Comparison of ENCODE assay signal across 2 cellular contexts in the genomic region with DNA sequence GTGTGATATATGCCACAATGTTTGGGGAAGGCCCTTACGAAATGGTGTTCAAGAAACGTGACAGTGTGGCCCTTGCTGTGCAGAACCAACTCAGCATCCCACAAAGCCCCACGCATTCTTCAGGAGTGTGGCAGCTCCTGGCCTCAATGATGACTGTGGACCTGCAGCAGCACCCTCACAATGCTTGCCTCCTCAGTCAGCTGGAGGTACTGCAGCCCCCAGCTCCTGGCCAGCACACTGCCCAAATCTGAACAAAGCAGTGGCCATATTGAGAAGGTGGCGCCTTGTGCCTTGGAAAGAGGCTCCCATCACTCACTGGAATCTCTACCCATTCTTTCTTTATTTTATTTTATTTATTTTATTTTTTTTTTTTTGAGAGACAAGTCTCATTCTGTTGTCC.
TF ChIP-seq lines count a peak whose summit lies in the region.

No MANE protein-coding gene starts in this region.

TF ChIP-seq in A549, 52 proteins besides CTCF, POLR2A, EP300 and RAD21 (continued from another document):
- TF ChIP-seq, protein P1, sequence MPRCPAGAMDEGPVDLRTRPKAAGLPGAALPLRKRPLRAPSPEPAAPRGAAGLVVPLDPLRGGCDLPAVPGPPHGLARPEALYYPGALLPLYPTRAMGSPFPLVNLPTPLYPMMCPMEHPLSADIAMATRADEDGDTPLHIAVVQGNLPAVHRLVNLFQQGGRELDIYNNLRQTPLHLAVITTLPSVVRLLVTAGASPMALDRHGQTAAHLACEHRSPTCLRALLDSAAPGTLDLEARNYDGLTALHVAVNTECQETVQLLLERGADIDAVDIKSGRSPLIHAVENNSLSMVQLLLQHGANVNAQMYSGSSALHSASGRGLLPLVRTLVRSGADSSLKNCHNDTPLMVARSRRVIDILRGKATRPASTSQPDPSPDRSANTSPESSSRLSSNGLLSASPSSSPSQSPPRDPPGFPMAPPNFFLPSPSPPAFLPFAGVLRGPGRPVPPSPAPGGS (IDR thresholded peaks at IDR 0.05): no peak
- no peak for TF ChIP-seq EHF (CRISPR knock-in tag; IDR thresholded peaks at IDR 0.05)
- TF ChIP-seq CHD2 (IDR thresholded peaks at IDR 0.05; ENCODE audit: low read length, partially characterized antibody): no peak
- TF ChIP-seq HOXA7 (CRISPR knock-in tag; IDR thresholded peaks at IDR 0.05): no peak
- TF ChIP-seq MAZ (IDR thresholded peaks at IDR 0.05; ENCODE audit: borderline replicate concordance, low read depth, low read length): no peak
- no peak for TF ChIP-seq CBX8 (IDR thresholded peaks at IDR 0.05)
TF ChIP-seq in A549: peak in this region for 0.

TF ChIP-seq in WTC11, 78 proteins besides CTCF, POLR2A, EP300 and RAD21 (continued from another document):
- TF ChIP-seq, protein P2, sequence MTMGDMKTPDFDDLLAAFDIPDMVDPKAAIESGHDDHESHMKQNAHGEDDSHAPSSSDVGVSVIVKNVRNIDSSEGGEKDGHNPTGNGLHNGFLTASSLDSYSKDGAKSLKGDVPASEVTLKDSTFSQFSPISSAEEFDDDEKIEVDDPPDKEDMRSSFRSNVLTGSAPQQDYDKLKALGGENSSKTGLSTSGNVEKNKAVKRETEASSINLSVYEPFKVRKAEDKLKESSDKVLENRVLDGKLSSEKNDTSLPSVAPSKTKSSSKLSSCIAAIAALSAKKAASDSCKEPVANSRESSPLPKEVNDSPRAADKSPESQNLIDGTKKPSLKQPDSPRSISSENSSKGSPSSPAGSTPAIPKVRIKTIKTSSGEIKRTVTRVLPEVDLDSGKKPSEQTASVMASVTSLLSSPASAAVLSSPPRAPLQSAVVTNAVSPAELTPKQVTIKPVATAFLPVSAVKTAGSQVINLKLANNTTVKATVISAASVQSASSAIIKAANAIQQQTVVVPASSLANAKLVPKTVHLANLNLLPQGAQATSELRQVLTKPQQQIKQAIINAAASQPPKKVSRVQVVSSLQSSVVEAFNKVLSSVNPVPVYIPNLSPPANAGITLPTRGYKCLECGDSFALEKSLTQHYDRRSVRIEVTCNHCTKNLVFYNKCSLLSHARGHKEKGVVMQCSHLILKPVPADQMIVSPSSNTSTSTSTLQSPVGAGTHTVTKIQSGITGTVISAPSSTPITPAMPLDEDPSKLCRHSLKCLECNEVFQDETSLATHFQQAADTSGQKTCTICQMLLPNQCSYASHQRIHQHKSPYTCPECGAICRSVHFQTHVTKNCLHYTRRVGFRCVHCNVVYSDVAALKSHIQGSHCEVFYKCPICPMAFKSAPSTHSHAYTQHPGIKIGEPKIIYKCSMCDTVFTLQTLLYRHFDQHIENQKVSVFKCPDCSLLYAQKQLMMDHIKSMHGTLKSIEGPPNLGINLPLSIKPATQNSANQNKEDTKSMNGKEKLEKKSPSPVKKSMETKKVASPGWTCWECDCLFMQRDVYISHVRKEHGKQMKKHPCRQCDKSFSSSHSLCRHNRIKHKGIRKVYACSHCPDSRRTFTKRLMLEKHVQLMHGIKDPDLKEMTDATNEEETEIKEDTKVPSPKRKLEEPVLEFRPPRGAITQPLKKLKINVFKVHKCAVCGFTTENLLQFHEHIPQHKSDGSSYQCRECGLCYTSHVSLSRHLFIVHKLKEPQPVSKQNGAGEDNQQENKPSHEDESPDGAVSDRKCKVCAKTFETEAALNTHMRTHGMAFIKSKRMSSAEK (CRISPR knock-in tag; IDR thresholded peaks at IDR 0.05; ENCODE audit: borderline replicate concordance): no peak
- no peak for TF ChIP-seq TEAD4 (CRISPR knock-in tag; IDR thresholded peaks at IDR 0.05)
- no peak for TF ChIP-seq PRRX2 (CRISPR knock-in tag; IDR thresholded peaks at IDR 0.05)
- no peak for TF ChIP-seq ZNF671 (CRISPR knock-in tag; IDR thresholded peaks at IDR 0.05)
- no peak for TF ChIP-seq ZNF232 (CRISPR knock-in tag; IDR thresholded peaks at IDR 0.05)
- TF ChIP-seq, protein P3, sequence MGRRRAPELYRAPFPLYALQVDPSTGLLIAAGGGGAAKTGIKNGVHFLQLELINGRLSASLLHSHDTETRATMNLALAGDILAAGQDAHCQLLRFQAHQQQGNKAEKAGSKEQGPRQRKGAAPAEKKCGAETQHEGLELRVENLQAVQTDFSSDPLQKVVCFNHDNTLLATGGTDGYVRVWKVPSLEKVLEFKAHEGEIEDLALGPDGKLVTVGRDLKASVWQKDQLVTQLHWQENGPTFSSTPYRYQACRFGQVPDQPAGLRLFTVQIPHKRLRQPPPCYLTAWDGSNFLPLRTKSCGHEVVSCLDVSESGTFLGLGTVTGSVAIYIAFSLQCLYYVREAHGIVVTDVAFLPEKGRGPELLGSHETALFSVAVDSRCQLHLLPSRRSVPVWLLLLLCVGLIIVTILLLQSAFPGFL (CRISPR knock-in tag; IDR thresholded peaks at IDR 0.05; ENCODE audit: borderline replicate concordance): no peak
- TF ChIP-seq, protein P4, sequence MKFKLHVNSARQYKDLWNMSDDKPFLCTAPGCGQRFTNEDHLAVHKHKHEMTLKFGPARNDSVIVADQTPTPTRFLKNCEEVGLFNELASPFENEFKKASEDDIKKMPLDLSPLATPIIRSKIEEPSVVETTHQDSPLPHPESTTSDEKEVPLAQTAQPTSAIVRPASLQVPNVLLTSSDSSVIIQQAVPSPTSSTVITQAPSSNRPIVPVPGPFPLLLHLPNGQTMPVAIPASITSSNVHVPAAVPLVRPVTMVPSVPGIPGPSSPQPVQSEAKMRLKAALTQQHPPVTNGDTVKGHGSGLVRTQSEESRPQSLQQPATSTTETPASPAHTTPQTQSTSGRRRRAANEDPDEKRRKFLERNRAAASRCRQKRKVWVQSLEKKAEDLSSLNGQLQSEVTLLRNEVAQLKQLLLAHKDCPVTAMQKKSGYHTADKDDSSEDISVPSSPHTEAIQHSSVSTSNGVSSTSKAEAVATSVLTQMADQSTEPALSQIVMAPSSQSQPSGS (CRISPR knock-in tag; IDR thresholded peaks at IDR 0.05; ENCODE audit: borderline replicate concordance, low read depth): no peak
- no peak for TF ChIP-seq SMAD4 (CRISPR knock-in tag; IDR thresholded peaks at IDR 0.05)
- TF ChIP-seq, protein P5, sequence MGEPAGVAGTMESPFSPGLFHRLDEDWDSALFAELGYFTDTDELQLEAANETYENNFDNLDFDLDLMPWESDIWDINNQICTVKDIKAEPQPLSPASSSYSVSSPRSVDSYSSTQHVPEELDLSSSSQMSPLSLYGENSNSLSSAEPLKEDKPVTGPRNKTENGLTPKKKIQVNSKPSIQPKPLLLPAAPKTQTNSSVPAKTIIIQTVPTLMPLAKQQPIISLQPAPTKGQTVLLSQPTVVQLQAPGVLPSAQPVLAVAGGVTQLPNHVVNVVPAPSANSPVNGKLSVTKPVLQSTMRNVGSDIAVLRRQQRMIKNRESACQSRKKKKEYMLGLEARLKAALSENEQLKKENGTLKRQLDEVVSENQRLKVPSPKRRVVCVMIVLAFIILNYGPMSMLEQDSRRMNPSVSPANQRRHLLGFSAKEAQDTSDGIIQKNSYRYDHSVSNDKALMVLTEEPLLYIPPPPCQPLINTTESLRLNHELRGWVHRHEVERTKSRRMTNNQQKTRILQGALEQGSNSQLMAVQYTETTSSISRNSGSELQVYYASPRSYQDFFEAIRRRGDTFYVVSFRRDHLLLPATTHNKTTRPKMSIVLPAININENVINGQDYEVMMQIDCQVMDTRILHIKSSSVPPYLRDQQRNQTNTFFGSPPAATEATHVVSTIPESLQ (CRISPR knock-in tag; IDR thresholded peaks at IDR 0.05): no peak
- no peak for TF ChIP-seq NR1H2 (CRISPR knock-in tag; IDR thresholded peaks at IDR 0.05)
- TF ChIP-seq ATF1 (CRISPR knock-in tag; IDR thresholded peaks at IDR 0.05): no peak
- TF ChIP-seq, protein P6, sequence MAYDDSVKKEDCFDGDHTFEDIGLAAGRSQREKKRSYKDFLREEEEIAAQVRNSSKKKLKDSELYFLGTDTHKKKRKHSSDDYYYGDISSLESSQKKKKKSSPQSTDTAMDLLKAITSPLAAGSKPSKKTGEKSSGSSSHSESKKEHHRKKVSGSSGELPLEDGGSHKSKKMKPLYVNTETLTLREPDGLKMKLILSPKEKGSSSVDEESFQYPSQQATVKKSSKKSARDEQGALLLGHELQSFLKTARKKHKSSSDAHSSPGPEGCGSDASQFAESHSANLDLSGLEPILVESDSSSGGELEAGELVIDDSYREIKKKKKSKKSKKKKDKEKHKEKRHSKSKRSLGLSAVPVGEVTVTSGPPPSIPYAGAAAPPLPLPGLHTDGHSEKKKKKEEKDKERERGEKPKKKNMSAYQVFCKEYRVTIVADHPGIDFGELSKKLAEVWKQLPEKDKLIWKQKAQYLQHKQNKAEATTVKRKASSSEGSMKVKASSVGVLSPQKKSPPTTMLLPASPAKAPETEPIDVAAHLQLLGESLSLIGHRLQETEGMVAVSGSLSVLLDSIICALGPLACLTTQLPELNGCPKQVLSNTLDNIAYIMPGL (CRISPR knock-in tag; IDR thresholded peaks at IDR 0.05): no peak
- no peak for TF ChIP-seq KAT7 (CRISPR knock-in tag; IDR thresholded peaks at IDR 0.05; ENCODE audit: borderline replicate concordance)
- no peak for TF ChIP-seq ZNF416 (CRISPR knock-in tag; IDR thresholded peaks at IDR 0.05)
- TF ChIP-seq, protein P7, sequence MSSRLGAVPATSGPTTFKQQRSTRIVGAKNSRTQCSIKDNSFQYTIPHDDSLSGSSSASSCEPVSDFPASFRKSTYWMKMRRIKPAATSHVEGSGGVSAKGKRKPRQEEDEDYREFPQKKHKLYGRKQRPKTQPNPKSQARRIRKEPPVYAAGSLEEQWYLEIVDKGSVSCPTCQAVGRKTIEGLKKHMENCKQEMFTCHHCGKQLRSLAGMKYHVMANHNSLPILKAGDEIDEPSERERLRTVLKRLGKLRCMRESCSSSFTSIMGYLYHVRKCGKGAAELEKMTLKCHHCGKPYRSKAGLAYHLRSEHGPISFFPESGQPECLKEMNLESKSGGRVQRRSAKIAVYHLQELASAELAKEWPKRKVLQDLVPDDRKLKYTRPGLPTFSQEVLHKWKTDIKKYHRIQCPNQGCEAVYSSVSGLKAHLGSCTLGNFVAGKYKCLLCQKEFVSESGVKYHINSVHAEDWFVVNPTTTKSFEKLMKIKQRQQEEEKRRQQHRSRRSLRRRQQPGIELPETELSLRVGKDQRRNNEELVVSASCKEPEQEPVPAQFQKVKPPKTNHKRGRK (CRISPR knock-in tag; IDR thresholded peaks at IDR 0.05; ENCODE audit: borderline replicate concordance): no peak
- no peak for TF ChIP-seq MYBL2 (CRISPR knock-in tag; IDR thresholded peaks at IDR 0.05)
- TF ChIP-seq, protein P8, sequence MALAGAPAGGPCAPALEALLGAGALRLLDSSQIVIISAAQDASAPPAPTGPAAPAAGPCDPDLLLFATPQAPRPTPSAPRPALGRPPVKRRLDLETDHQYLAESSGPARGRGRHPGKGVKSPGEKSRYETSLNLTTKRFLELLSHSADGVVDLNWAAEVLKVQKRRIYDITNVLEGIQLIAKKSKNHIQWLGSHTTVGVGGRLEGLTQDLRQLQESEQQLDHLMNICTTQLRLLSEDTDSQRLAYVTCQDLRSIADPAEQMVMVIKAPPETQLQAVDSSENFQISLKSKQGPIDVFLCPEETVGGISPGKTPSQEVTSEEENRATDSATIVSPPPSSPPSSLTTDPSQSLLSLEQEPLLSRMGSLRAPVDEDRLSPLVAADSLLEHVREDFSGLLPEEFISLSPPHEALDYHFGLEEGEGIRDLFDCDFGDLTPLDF (CRISPR knock-in tag; IDR thresholded peaks at IDR 0.05): no peak
